17 cellular contexts compared by ENCODE assay signal in the genomic region with DNA sequence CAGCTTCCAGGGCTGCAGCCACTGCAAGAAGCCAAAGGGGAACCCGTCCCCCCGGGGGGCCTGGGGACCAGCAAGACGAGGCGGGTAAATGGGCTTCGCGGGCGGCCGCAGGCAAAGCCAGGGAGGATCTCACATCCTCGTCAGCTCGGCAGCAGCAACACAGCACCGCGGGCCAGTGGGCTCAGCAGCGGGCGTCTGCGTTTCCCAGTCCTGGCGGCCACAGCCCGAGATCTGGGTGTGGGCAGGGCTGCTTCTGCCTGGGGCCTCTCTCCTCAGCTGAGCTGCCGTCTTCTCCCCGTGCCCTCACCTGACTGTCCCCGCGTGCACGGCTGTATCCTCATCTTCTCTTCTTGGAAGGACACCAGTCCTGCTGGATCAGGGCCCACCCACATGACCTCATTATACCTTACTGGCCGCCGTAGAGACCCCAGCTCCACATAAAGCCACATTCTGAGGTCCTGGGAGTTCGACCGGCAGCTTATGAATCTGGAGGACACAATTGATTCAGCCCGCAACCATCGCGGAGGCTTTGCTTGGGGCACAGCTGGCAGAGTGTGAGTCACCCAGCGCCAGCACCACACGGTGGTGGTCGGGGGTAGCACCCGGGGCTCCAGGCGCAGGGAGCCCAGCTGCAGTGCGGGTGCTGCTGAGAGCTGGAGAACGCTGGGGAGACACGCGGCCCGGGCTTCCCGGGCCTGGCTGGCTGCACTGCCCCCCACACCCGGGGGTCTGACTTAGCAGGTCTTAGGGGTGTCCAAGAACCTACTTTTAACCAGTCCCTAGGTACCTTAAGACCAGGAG.
DNase-seq lines count a peak whose midpoint lies in the region; ATAC-seq and TF ChIP-seq lines count a peak whose summit lies in the region.
"Had no signal": no experiment of that assay in that cellular context is flagged by ENCODE, and none has a peak within 500 bp of the region (broad histone marks: within the 10 kb centered on the region; RNA-seq: fewer than 3 reads in every experiment).

No MANE protein-coding gene starts in this region.

- no peak overlapping the region for H3K27ac Mint-ChIP-seq in CD8-positive, alpha-beta T cell
- H3K27ac Mint-ChIP-seq in activated naive CD8-positive, alpha-beta T cell treated with anti-CD3 and anti-CD28 coated beads for 36 hours = no peak overlapping the region

- H3K27me3 ChIP-seq in A673 (replicated peaks; ENCODE audit: insufficient read depth, low read depth, low read length, poor library complexity) (peaks cover 18% of the 10 kb centered on the region), left lung (peaks cover 10 to 26% of the 10 kb centered on the region in 2 donors)
- H3K27me3 ChIP-seq in CD8-positive, alpha-beta T cell (ENCODE audit: insufficient read depth, low read length) = no peaks in the 10 kb centered on the region
- H3K27me3 ChIP-seq: right lobe of liver, vagina had no signal

- peaks cover 3% of the 10 kb centered on the region for H3K4me1 Mint-ChIP-seq in CD8-positive, alpha-beta T cell (ENCODE audit: low read depth)
- peaks cover 4% of the 10 kb centered on the region for H3K4me1 Mint-ChIP-seq in activated naive CD8-positive, alpha-beta T cell treated with anti-CD3 and anti-CD28 coated beads for 36 hours

- H3K9me3 ChIP-seq in A673 (ENCODE audit: low read depth, low read length, poor library complexity, severe bottlenecking) (peaks cover 4% of the 10 kb centered on the region), left lung (peaks cover 0 to 5% of the 10 kb centered on the region in 2 donors)
- H3K9me3 ChIP-seq in CD8-positive, alpha-beta T cell (ENCODE audit: low read length) = no peaks in the 10 kb centered on the region
- H3K9me3 ChIP-seq: gastrocnemius medialis, HAP-1, right lobe of liver, vagina had no signal

- BruUV-seq in A673 (replicated peaks; lab: Mats Ljungman, UMichigan) = no TSS peak

- H3K4me1 ChIP-seq in A673 (ENCODE audit: insufficient read depth, low read length, poor library complexity, severe bottlenecking) (no peaks in the 10 kb centered on the region), left lung (peaks cover 0 to 11% of the 10 kb centered on the region in 2 donors)
- H3K4me1 ChIP-seq in CD8-positive, alpha-beta T cell (ENCODE audit: insufficient read depth, low read length) = no peaks in the 10 kb centered on the region
- H3K4me1 ChIP-seq: HAP-1 had no signal

- intact Hi-C loops in A673 (cut with micrococcal nuclease; ENCODE audit: unreplicated experiment) (no loop called here), left lung (cut with DNase I) (loop anchor here in 1 of 2 donors (10.0 kb wide), 1 partner anchor 430 kb away; no protein-coding TSS in a partner anchor)
- intact Hi-C loops in CD8-positive, alpha-beta T cell (cut with DNase I, micrococcal nuclease) = loop anchor here in 1 of 2 experiments (5.0 kb wide), 2 partner anchors 93 to 433 kb away; no protein-coding TSS in a partner anchor

- ATAC-seq in CD8-positive, alpha-beta T cell = peak; percentile 29
- ATAC-seq in left lung = no peak
- ATAC-seq in GM18861 (IDR thresholded peaks at IDR 0.05; ENCODE audit: unreplicated experiment) = no peak

- H3K27me3 Mint-ChIP-seq in CD8-positive, alpha-beta T cell (ENCODE audit: low read depth) = peaks cover 22% of the 10 kb centered on the region
- peaks cover 9% of the 10 kb centered on the region for H3K27me3 Mint-ChIP-seq in activated naive CD8-positive, alpha-beta T cell treated with anti-CD3 and anti-CD28 coated beads for 36 hours

- POLR2A ChIA-PET in A673 (lab: Charles Lee; ENCODE audit: low non-redundant PET) = no interaction called here
- POLR2A ChIA-PET in CD8-positive, alpha-beta T cell (lab: Charles Lee) = interaction anchor here (0.7 to 1.5 kb wide), 3 partner anchors 13 to 430 kb away, joined by 3 to 4 read pairs (median 4); partner anchors contain the start of gene PAXIP1

- no peak overlapping the region for H3K27ac ChIP-seq in A673 (ENCODE audit: low read depth, low read length, poor library complexity, severe bottlenecking)
- no peak overlapping the region for H3K27ac ChIP-seq in CD8-positive, alpha-beta T cell (ENCODE audit: low read depth, low read length)
- H3K27ac ChIP-seq in left lung = no peak overlapping the region
- H3K27ac ChIP-seq: gastrocnemius medialis, right lobe of liver, vagina had no signal

- H3K9me3 Mint-ChIP-seq in CD8-positive, alpha-beta T cell = peaks cover 7% of the 10 kb centered on the region
- H3K9me3 Mint-ChIP-seq in activated naive CD8-positive, alpha-beta T cell treated with anti-CD3 and anti-CD28 coated beads for 36 hours = peaks cover 2% of the 10 kb centered on the region

- DNase-seq in A673 (ENCODE audit: low spot score) (peak; percentile 22), myocyte (ENCODE audit: low read depth) (peak; percentile 21), foreskin melanocyte (no peak), left lung (no peak)
- peak in 3 of 7 experiments; percentile 15 to 52 (median 31) for DNase-seq in CD8-positive, alpha-beta T cell
- no peak for DNase-seq in activated naive CD8-positive, alpha-beta T cell treated with anti-CD3 and anti-CD28 coated beads for 36 hours
- DNase-seq: activated naive CD4-positive, alpha-beta T cell treated with anti-CD3 and anti-CD28 coated beads, Interleukin-2, amount 50 U/mL, for 16 hours; CD4-positive, CD25-positive, alpha-beta regulatory T cell; gastrocnemius medialis; Karpas-422; NCI-H187; NCI-H69; stimulated activated naive CD4-positive, alpha-beta T cell treated with Interleukin-2 at 50 U/mL for 16 hours had no signal

- H3K36me3 Mint-ChIP-seq in CD8-positive, alpha-beta T cell = no peaks in the 10 kb centered on the region
- peaks cover 2% of the 10 kb centered on the region for H3K36me3 Mint-ChIP-seq in activated naive CD8-positive, alpha-beta T cell treated with anti-CD3 and anti-CD28 coated beads for 36 hours

- no peaks in the 10 kb centered on the region for H3K36me3 ChIP-seq in A673 (ENCODE audit: insufficient read depth, low read length, poor library complexity, severe bottlenecking)
- H3K36me3 ChIP-seq in CD8-positive, alpha-beta T cell (ENCODE audit: insufficient read depth, low read length) = no peaks in the 10 kb centered on the region
- no peaks in the 10 kb centered on the region for H3K36me3 ChIP-seq in left lung
- H3K36me3 ChIP-seq: gastrocnemius medialis, HAP-1, right lobe of liver, vagina had no signal

- TF ChIP-seq CTCF in A673 (conservative IDR thresholded peaks at IDR 0.05; ENCODE audit: low read depth, low read length) (no peak), left lung (IDR thresholded peaks at IDR 0.05) (no peak)
- TF ChIP-seq CTCF in CD8-positive, alpha-beta T cell (IDR thresholded peaks at IDR 0.05) = no peak

- CTCF ChIA-PET in A673 (lab: Charles Lee) = no interaction called here
- CTCF ChIA-PET in CD8-positive, alpha-beta T cell (lab: Charles Lee) = interaction anchor here (0.6 to 7.0 kb wide), 32 partner anchors 9 to 1055 kb away, joined by 3 to 49 read pairs (median 4); no protein-coding TSS in a partner anchor

- H3K4me3 ChIP-seq in A673 (ENCODE audit: low read depth, low read length, poor library complexity, severe bottlenecking) (no peak overlapping the region), left lung (no peak overlapping the region)
- peak overlapping the region; percentile 34 for H3K4me3 ChIP-seq in CD8-positive, alpha-beta T cell (ENCODE audit: low read depth, low read length)
- H3K4me3 ChIP-seq: HAP-1 had no signal

- peak overlapping the region; percentile 18 for H3K4me3 Mint-ChIP-seq in CD8-positive, alpha-beta T cell
- peak overlapping the region; percentile 22 for H3K4me3 Mint-ChIP-seq in activated naive CD8-positive, alpha-beta T cell treated with anti-CD3 and anti-CD28 coated beads for 36 hours

Comparison
In these comparisons a context has a peak if more than half of its experiments do, and no peak if none do; other contexts are left out.
1. DNase-seq: peak in A673 (single experiment) and myocyte (single experiment); none in activated naive CD8-positive, alpha-beta T cell treated with anti-CD3 and anti-CD28 coated beads for 36 hours (single experiment), foreskin melanocyte (single experiment) and left lung (0 of 2).